In genomic region chr19:8050274-8051096, GRCh38 we compare ENCODE assay signal across 8 cellular contexts. TPM values are rescaled to one million over a fixed set of nuclear protein-coding genes. Genes with fewer than 3 reads are reported as not detected.
DNase-seq lines count a peak whose midpoint lies in the region; ATAC-seq and TF ChIP-seq lines count a peak whose summit lies in the region.

No MANE protein-coding gene starts in this region.

- DNase-seq in BE2C (peak; percentile 96), NOMO-1 treated with DMSO at 0.1 percent for 48 hours (lab: John Stamatoyannopoulos, UW; ENCODE audit: unreplicated experiment) (peak; percentile 98), activated T-cell treated with anti-CD3 and anti-CD28 coated beads for 1 hour (ENCODE audit: low read depth) (peak; percentile 64)
- peak; percentile 97 for DNase-seq in stimulated activated CD8-positive, alpha-beta memory T cell treated with anti-CD3 and anti-CD28 coated beads, Interleukin-4, amount 100 ng/mL, for 48 hours

- no peak overlapping the region for H3K27ac ChIP-seq in mucosa of rectum (ENCODE audit: low read depth in 2 of 2, low read length in 2 of 2)

- no peaks in the 10 kb centered on the region for H3K27me3 ChIP-seq in BE2C
- no peaks in the 10 kb centered on the region for H3K27me3 ChIP-seq in mucosa of rectum (ENCODE audit: control insufficient read depth in 2 of 2, insufficient read depth in 2 of 2, low read length in 2 of 2)

- no peaks in the 10 kb centered on the region for H3K4me1 ChIP-seq in BE2C
- H3K4me1 ChIP-seq in mucosa of rectum (ENCODE audit: control insufficient read depth in 2 of 2, insufficient read depth in 2 of 2, low read length in 2 of 2), result peaks cover 0 to 6% of the 10 kb centered on the region in 2 donors

- no peaks in the 10 kb centered on the region for H3K9me3 ChIP-seq in BE2C
- no peaks in the 10 kb centered on the region for H3K9me3 ChIP-seq in mucosa of rectum (ENCODE audit: control insufficient read depth in 2 of 2, low read length in 2 of 2)

- H3K36me3 ChIP-seq in BE2C (no peaks in the 10 kb centered on the region), mucosa of rectum (ENCODE audit: control insufficient read depth in 2 of 2, insufficient read depth in 2 of 2, low read length in 2 of 2) (no peaks in the 10 kb centered on the region)

- TF ChIP-seq CTCF in BE2C (IDR thresholded peaks at IDR 0.05; ENCODE audit: low read depth, low read length), result no peak

- no peak overlapping the region for H3K9ac ChIP-seq in mucosa of rectum (ENCODE audit: low read depth in 1 of 2, low read length in 2 of 2)

- H3K4me3 ChIP-seq in BE2C (ENCODE audit: low read depth, low read length) (peak overlapping the region; percentile 35), mucosa of rectum (ENCODE audit: low read length in 2 of 2) (peak overlapping the region; percentile 3 to 16)

- ATAC-seq in GM19372 (IDR thresholded peaks at IDR 0.05; ENCODE audit: low read depth, unreplicated experiment) (peak; percentile 75), HG03520 (IDR thresholded peaks at IDR 0.05; ENCODE audit: unreplicated experiment) (peak; percentile 71), esophagus mucosa (peak; percentile 93)

RNA-seq across cellular contexts. Expression of gene CCL25, which starts 2.1 kb away (rescaled TPM):
- not detected for polyA plus RNA-seq in BE2C (2012; ENCODE audit: insufficient read depth, insufficient read length, low read depth)
- total RNA-seq in esophagus mucosa, result not detected

RNA-seq across cellular contexts. Expression of gene ELAVL1, which starts 45.0 kb away (rescaled TPM):
- polyA plus RNA-seq in BE2C (2012; ENCODE audit: insufficient read depth, insufficient read length, low read depth), result 58.0 TPM
- 48.7 TPM for total RNA-seq in esophagus mucosa
